In genomic region chr3:53073553-53074365, GRCh38 we compare ENCODE assay signal across 8 cellular contexts. TPM values are rescaled to one million over a fixed set of nuclear protein-coding genes. Genes with fewer than 3 reads are reported as not detected.
DNase-seq lines count a peak whose midpoint lies in the region; ATAC-seq and TF ChIP-seq lines count a peak whose summit lies in the region.

No MANE protein-coding gene starts in this region.

- no peaks in the 10 kb centered on the region for H3K9me3 ChIP-seq in ascending aorta
- H3K9me3 ChIP-seq in right lobe of liver, result no peaks in the 10 kb centered on the region
- no peaks in the 10 kb centered on the region for H3K9me3 ChIP-seq in tibial nerve

- TF ChIP-seq EP300 in tibial nerve (IDR thresholded peaks at IDR 0.05), result no peak

- H3K4me3 ChIP-seq in ascending aorta, result peak overlapping the region; percentile 46 to 71
- H3K4me3 ChIP-seq in right lobe of liver, result peak overlapping the region; percentile 57 to 89 (median 82)
- H3K4me3 ChIP-seq in tibial nerve, result peak overlapping the region; percentile 48 to 96 (median 68)

- no peaks in the 10 kb centered on the region for H3K9me3 Mint-ChIP-seq in activated T-cell treated with anti-CD3 and anti-CD28 coated beads, Interleukin-2, amount 50 U/mL, for 24 hours

- 40% methylated on average over 6 of the region's 17 CpGs for whole genome bisulfite sequencing in right lobe of liver (ENCODE audit: insufficient coverage, low coverage, low lambda C conversion rate, missing lambda C conversion rate)
- WGBS in tibial nerve, 2 donors, result 67 to 73% methylated on average over 11 to 17 of the region's 17 CpGs

- H3K27me3 Mint-ChIP-seq in activated T-cell treated with anti-CD3 and anti-CD28 coated beads, Interleukin-2, amount 50 U/mL, for 24 hours, result no peaks in the 10 kb centered on the region

- peaks cover 2% of the 10 kb centered on the region for H3K36me3 Mint-ChIP-seq in activated T-cell treated with anti-CD3 and anti-CD28 coated beads, Interleukin-2, amount 50 U/mL, for 24 hours (ENCODE audit: low read depth)

- no peak for DNase-seq in activated T-cell treated with anti-CD3 and anti-CD28 coated beads, Interleukin-2, amount 50 U/mL, for 24 hours
- no peak for DNase-seq in activated T-cell treated with anti-CD3 and anti-CD28 coated beads, Interleukin-2, amount 50 U/mL, for 1 hour
- DNase-seq in ascending aorta (ENCODE audit: low spot score in 2 of 2) (no peak), right lobe of liver (no peak), tibial nerve (ENCODE audit: low spot score in 2 of 2) (no peak), RPMI8226 (no peak), G401 (ENCODE audit: low spot score) (no peak)

- peak overlapping the region; percentile 95 for H3K27ac Mint-ChIP-seq in activated T-cell treated with anti-CD3 and anti-CD28 coated beads, Interleukin-2, amount 50 U/mL, for 24 hours

- ATAC-seq in right lobe of liver (peak in 3 of 4 donors; percentile 2 to 17 (median 3)), GM18873 (IDR thresholded peaks at IDR 0.05; ENCODE audit: low FRiP score, unreplicated experiment) (no peak)

- peak overlapping the region; percentile 19 to 58 for H3K27ac ChIP-seq in ascending aorta
- peak overlapping the region in 2 of 3 donors; percentile 44 to 55 for H3K27ac ChIP-seq in right lobe of liver
- peak overlapping the region in 2 of 4 donors; percentile 71 to 83 for H3K27ac ChIP-seq in tibial nerve

- intact Hi-C loops in ascending aorta (cut with DNase I), result loop anchor here (2.0 to 5.0 kb wide), 2 partner anchors 27 to 331 kb away; partner anchors contain the start of gene SFMBT1
- intact Hi-C loops in right lobe of liver (cut with DNase I), result loop anchor here (10.0 kb wide), 2 partner anchors 209 to 219 kb away; no protein-coding TSS in a partner anchor

- in situ Hi-C loops in G401 (cut with HindIII; ENCODE audit: low sequenced_read_pairs), result no loop called here

- no peaks in the 10 kb centered on the region for H3K36me3 ChIP-seq in ascending aorta
- no peaks in the 10 kb centered on the region for H3K36me3 ChIP-seq in right lobe of liver
- H3K36me3 ChIP-seq in tibial nerve, result peaks cover 0 to 20% (median 0%) of the 10 kb centered on the region in 3 donors

- H3K4me1 ChIP-seq in ascending aorta (peaks cover 0 to 8% of the 10 kb centered on the region in 2 donors), right lobe of liver (peaks cover 0 to 11% (median 0%) of the 10 kb centered on the region in 4 donors), tibial nerve (peaks cover 0 to 19% (median 13%) of the 10 kb centered on the region in 4 donors)

- peak overlapping the region; percentile 84 for H3K4me3 Mint-ChIP-seq in activated T-cell treated with anti-CD3 and anti-CD28 coated beads, Interleukin-2, amount 50 U/mL, for 24 hours

- no peak for TF ChIP-seq CTCF in ascending aorta (IDR thresholded peaks at IDR 0.05)
- TF ChIP-seq CTCF in right lobe of liver (IDR thresholded peaks at IDR 0.05), result no peak
- no peak for TF ChIP-seq CTCF in tibial nerve (IDR thresholded peaks at IDR 0.05)

- H3K27me3 ChIP-seq in ascending aorta (no peaks in the 10 kb centered on the region), right lobe of liver (no peaks in the 10 kb centered on the region), tibial nerve (no peaks in the 10 kb centered on the region)

- peaks cover 18% of the 10 kb centered on the region for H3K4me1 Mint-ChIP-seq in activated T-cell treated with anti-CD3 and anti-CD28 coated beads, Interleukin-2, amount 50 U/mL, for 24 hours (ENCODE audit: low read depth)

- TF ChIP-seq POLR2A in right lobe of liver (IDR thresholded peaks at IDR 0.05) (no peak), tibial nerve (IDR thresholded peaks at IDR 0.05) (no peak)

RNA-seq across cellular contexts. Expression of gene SFMBT1, which starts 27.9 kb away (rescaled TPM):
- 1.4 TPM for total RNA-seq in ascending aorta
- 10 to 100 TPM in 4 of 6 experiments, 1 to 10 TPM in 2; 9.2 to 14.0 (median 10.7) TPM for total RNA-seq in right lobe of liver
- total RNA-seq in tibial nerve, result 10 to 100 TPM; 15.5 to 31.2 (median 18.2) TPM
- total RNA-seq in G401 (2014; rRNA removed; shearing (Covaris generic)), result 1.2 and 3.6 TPM in 2 replicates

RNA-seq across cellular contexts. Expression of gene RFT1, which starts 56.5 kb away (rescaled TPM):
- total RNA-seq in ascending aorta (12.1 TPM), right lobe of liver (10 to 100 TPM in 4 of 6 experiments, 1 to 10 TPM in 2; 9.3 to 12.4 (median 10.4) TPM), tibial nerve (10 to 100 TPM; 12.0 to 18.6 (median 14.6) TPM)
- 13.6 and 15.0 TPM in 2 replicates for total RNA-seq in G401 (2014; rRNA removed; shearing (Covaris generic))
